9 cellular contexts compared by ENCODE assay signal in genomic region chr4:183118585-183118984, GRCh38. TPM values are rescaled to one million over a fixed set of nuclear protein-coding genes. Genes with fewer than 3 reads are reported as not detected.
DNase-seq lines count a peak whose midpoint lies in the region; ATAC-seq, FAIRE-seq and TF ChIP-seq lines count a peak whose summit lies in the region.
"Had no signal": no experiment of that assay in that cellular context is flagged by ENCODE, and none has a peak within 500 bp of the region (broad histone marks: within the 10 kb centered on the region; RNA-seq: fewer than 3 reads in every experiment).

No MANE protein-coding gene starts in this region.

- peaks cover 3% of the 10 kb centered on the region for H3K9me3 Mint-ChIP-seq in nephron progenitor cell

- POLR2A ChIA-PET in BJ (lab: Charles Lee): interaction anchor here (0.6 kb wide), 1 partner anchor 1581 kb away, joined by 4 read pairs; no protein-coding TSS in a partner anchor

- H3K27me3 ChIP-seq in BJ (ENCODE audit: control insufficient read depth, insufficient read depth, low read length): no peaks in the 10 kb centered on the region

- peak; percentile 65 for DNase-seq in BJ (ENCODE audit: low read depth)
- peak; percentile 85 for DNase-seq in RCC 7860 (ENCODE audit: low spot score)
- DNase-seq in fibroblast of gingiva (ENCODE audit: low read depth): peak; percentile 69
- DNase-seq in nephron progenitor cell: no peak
- no peak for DNase-seq in activated CD4-positive, alpha-beta T cell treated with anti-CD3 and anti-CD28 coated beads for 48 hours
- no peak for DNase-seq in cerebellum (ENCODE audit: low spot score)
- DNase-seq: OCI-M1 had no signal

- no peak for ATAC-seq in HG02588 (IDR thresholded peaks at IDR 0.05; ENCODE audit: unreplicated experiment)
- no peak for ATAC-seq in GM18873 (IDR thresholded peaks at IDR 0.05; ENCODE audit: low FRiP score, unreplicated experiment)

- peaks cover 27% of the 10 kb centered on the region for H3K4me1 Mint-ChIP-seq in nephron progenitor cell

- H3K27me3 Mint-ChIP-seq in nephron progenitor cell (ENCODE audit: low read depth, poor library complexity): no peaks in the 10 kb centered on the region

- no peak for TF ChIP-seq CTCF in BJ (IDR thresholded peaks at IDR 0.05; ENCODE audit: insufficient read depth, low read depth, low read length)
- no peak for TF ChIP-seq CTCF in nephron progenitor cell (IDR thresholded peaks at IDR 0.05)

- H3K4me3 Mint-ChIP-seq in nephron progenitor cell: peak overlapping the region; percentile 24

- peak; percentile 91 for FAIRE-seq in RCC 7860 (lab: Jason Lieb, UNC)

- peak overlapping the region; percentile 93 for H3K27ac Mint-ChIP-seq in nephron progenitor cell

- no peaks in the 10 kb centered on the region for H3K36me3 ChIP-seq in BJ (ENCODE audit: control insufficient read depth, insufficient read depth, low read length)

- CTCF ChIA-PET in BJ (lab: Yijun Ruan, JAX): interaction anchor here (1.0 kb wide), 1 partner anchor 11 kb away, joined by 3 read pairs; no protein-coding TSS in a partner anchor

- H3K4me3 ChIP-seq in BJ (ENCODE audit: low read depth, low read length): no peak overlapping the region

- peaks cover 30% of the 10 kb centered on the region for H3K36me3 Mint-ChIP-seq in nephron progenitor cell (ENCODE audit: low read depth)

RNA-seq across cellular contexts. Expression of gene WWC2, which starts 19.5 kb away (rescaled TPM):
- 32.0 and 36.8 TPM in 2 replicates for polyA plus RNA-seq in BJ (2011; rRNA removed)
- polyA minus RNA-seq in BJ (2011; rRNA and poly(A)+ RNA removed): 20.9 and 25.0 TPM in 2 replicates
- total RNA-seq in cerebellum: 50.1 TPM

Comparison
In these comparisons a context has a peak if more than half of its experiments do, and no peak if none do; other contexts are left out.
1. DNase-seq: peak in BJ (single experiment), RCC 7860 (single experiment) and fibroblast of gingiva (single experiment); none in nephron progenitor cell (single experiment), activated CD4-positive, alpha-beta T cell treated with anti-CD3 and anti-CD28 coated beads for 48 hours (single experiment) and cerebellum (single experiment).